27 cellular contexts compared by ENCODE assay signal in the genomic region with DNA sequence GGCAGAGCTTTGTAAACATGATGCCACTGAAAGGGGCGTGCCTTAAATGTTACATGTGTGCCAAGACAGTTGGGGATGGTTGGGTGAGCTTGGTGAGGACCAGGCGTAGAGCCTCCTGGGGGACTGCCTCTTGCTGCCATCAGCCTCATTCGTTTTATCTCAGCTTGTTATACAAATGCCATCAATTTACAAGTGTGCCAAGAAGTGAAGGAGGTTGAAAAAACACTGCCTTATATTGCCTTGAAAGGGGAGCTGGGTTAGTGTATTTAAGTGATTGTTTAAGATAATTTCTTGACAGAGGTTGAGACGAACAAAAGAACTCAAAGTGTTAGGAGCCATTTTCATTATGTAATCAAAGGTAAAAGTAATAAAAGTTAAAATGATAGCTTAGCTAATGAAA.
"Had no signal": no experiment of that assay in that cellular context is flagged by ENCODE, and none has a peak within 500 bp of the region (broad histone marks: within the 10 kb centered on the region; RNA-seq: fewer than 3 reads in every experiment).

No MANE protein-coding gene starts in this region.

- H3K27ac ChIP-seq: epithelial cell of prostate, gastrocnemius medialis, heart left ventricle, hepatocyte, left lung, prostate gland, right atrium auricular region, suprapubic skin, transverse colon, upper lobe of right lung, uterus had no signal

- H3K36me3 ChIP-seq: gastrocnemius medialis, heart left ventricle, left lung, prostate gland, right atrium auricular region, suprapubic skin, transverse colon, upper lobe of right lung, uterus had no signal

- H3K4me2 ChIP-seq: hepatocyte, smooth muscle cell had no signal

- H3K79me2 ChIP-seq: hepatocyte had no signal

- H3K9me3 ChIP-seq: gastrocnemius medialis, heart left ventricle, left lung, mucosa of descending colon, prostate gland, right atrium auricular region, suprapubic skin, transverse colon, upper lobe of right lung, uterus had no signal

- H3K4me3 ChIP-seq: gastrocnemius medialis, heart left ventricle, hepatocyte, left lung, mucosa of descending colon, prostate gland, right atrium auricular region, smooth muscle cell, suprapubic skin, transverse colon, upper lobe of right lung, uterus had no signal

- DNase-seq: effector CD8-positive, alpha-beta T cell; endodermal cell; foreskin fibroblast; gastrocnemius medialis; heart left ventricle; left cardiac atrium; left lung; mesenchymal stem cell; mucosa of descending colon; naive thymus-derived CD4-positive, alpha-beta T cell; nucleus accumbens; stimulated activated CD4-positive, alpha-beta T cell treated with anti-CD3 and anti-CD28 coated beads, Interleukin-12 subunit alpha, Interleukin-12 subunit beta, amount 100 ng/mL, for 4 hours; stimulated activated CD4-positive, alpha-beta T cell treated with anti-CD3 and anti-CD28 coated beads, Interleukin-1b, Interleukin-23, amount 100 ng/mL, for 48 hours; stimulated activated CD4-positive, alpha-beta T cell treated with anti-CD3 and anti-CD28 coated beads, Interleukin-4, amount 100 ng/mL, for 1 hour; stimulated activated CD8-positive, alpha-beta memory T cell treated with anti-CD3 and anti-CD28 coated beads, Interleukin-4, amount 100 ng/mL, for 48 hours; stimulated activated naive CD4-positive, alpha-beta T cell; stimulated activated naive CD8-positive, alpha-beta T cell treated with anti-CD3 and anti-CD28 coated beads, Interleukin-15, amount 100 ng/mL, for 72 hours; transverse colon; upper lobe of right lung; uterus had no signal

- H3K4me1 ChIP-seq: gastrocnemius medialis, left lung, prostate gland, right atrium auricular region, transverse colon, uterus had no signal

- H3K27me3 ChIP-seq: gastrocnemius medialis, heart left ventricle, hepatocyte, left lung, right atrium auricular region, suprapubic skin, transverse colon, upper lobe of right lung, uterus had no signal

- H2AFZ ChIP-seq: hepatocyte had no signal

- FAIRE-seq: islet of Langerhans had no signal
